Comparison of ENCODE assay signal across 8 cellular contexts in the genomic region with DNA sequence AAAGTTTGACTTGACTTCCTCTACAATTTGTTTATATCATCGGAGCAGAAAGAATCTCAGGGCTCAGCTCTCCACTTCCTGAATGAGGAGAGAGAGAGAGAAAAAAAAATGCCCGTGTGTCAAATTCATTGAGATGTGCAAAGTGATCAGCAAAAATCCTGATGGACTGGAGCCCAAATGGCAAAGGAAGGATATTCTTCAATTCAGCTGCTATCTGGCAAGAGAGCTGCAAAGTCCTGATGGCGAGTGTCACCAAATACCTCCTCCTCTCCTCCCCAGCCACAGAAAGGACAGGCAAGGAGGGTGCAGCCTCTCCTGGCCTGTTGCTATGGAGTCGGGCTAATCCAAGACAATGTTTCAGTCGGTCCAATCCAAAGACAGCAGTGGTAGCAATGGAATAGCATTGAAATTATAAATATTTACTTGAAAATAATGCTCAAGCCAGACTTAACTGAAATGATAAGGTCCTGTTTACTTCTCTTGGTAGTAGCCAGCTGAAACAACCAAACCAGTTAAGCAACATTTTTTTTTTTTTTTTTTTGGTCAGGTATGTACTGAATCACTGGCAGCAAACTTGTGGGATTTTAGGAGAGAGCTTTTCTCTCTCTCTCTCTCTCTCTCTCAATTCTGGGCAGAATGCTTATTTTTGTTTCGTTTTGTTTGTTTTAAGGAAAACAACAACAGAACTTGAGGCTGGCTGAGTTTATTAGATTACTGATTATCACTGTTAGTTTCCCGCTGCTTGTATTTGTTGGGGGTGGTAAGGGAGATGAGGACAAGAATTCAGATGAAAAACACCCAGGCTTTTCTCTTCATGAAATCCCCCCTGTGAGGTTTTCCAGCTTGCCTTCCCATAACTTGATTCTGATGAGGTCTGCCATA.
DNase-seq lines count a peak whose midpoint lies in the region; ATAC-seq, FAIRE-seq and TF ChIP-seq lines count a peak whose summit lies in the region.

No MANE protein-coding gene starts in this region.

- CTCF ChIA-PET in H1 (lab: Charles Lee; ENCODE audit: partially characterized antibody), result interaction anchor here (0.7 to 4.9 kb wide), 15 partner anchors 9 to 289 kb away, joined by 3 to 23 read pairs (median 3); no protein-coding TSS in a partner anchor

- H3K4me3 ChIP-seq in H1 (ENCODE audit: extremely low read depth in 1 of 4, insufficient read depth in 2 of 4, low read depth in 3 of 4, low read length in 4 of 4), result peak overlapping the region in 1 of 4 experiments; percentile 25; a peak in 3 of 8 replicates
- H3K4me3 ChIP-seq in muscle layer of duodenum (ENCODE audit: low read depth in 1 of 2, low read length in 2 of 2), result peak overlapping the region; percentile 26 to 44

- TF ChIP-seq EP300 in H1 (IDR thresholded peaks at IDR 0.05; ENCODE audit: borderline replicate concordance in 1 of 2, low read depth in 2 of 2, low read length in 2 of 2), result no peak; a peak in 1 of 3 replicates

- H2BK20ac ChIP-seq in H9 (ENCODE audit: low read depth, low read length, poor library complexity, severe bottlenecking), result no peak overlapping the region
- H2BK20ac ChIP-seq in H1 (ENCODE audit: low read length), result peak overlapping the region; percentile 99

- peak overlapping the region; percentile 85 for H3K18ac ChIP-seq in H9 (ENCODE audit: insufficient read length, low read depth, low read length)
- peak overlapping the region; percentile 79; the same call in 1 of the 2 replicates for H3K18ac ChIP-seq in H1 (ENCODE audit: extremely low read depth, low read length)

- no peak overlapping the region for H2AK5ac ChIP-seq in H9 (ENCODE audit: insufficient read length, low read length)
- H2AK5ac ChIP-seq in H1 (ENCODE audit: low read depth, low read length), result no peak overlapping the region

- H4K5ac ChIP-seq in H9 (ENCODE audit: insufficient read length, low read depth, low read length) (no peak overlapping the region), H1 (ENCODE audit: insufficient read length, low read depth, low read length) (peak overlapping the region; percentile 81)

- no peaks in the 10 kb centered on the region for H3K79me1 ChIP-seq in H9 (ENCODE audit: insufficient read depth, low read depth, low read length, poor library complexity, severe bottlenecking)
- no peaks in the 10 kb centered on the region for H3K79me1 ChIP-seq in H1 (ENCODE audit: low read depth, low read length)

- H3K56ac ChIP-seq in H9 (ENCODE audit: insufficient read length, low read depth, low read length), result no peak overlapping the region
- no peak overlapping the region for H3K56ac ChIP-seq in H1 (replicated peaks; ENCODE audit: insufficient read length, low read depth, low read length)

- H3K9me3 ChIP-seq in H9 (ENCODE audit: control insufficient read depth, low read depth, low read length) (no peaks in the 10 kb centered on the region), H1 (ENCODE audit: insufficient read depth in 2 of 2, low read depth in 1 of 2, low read length in 1 of 2) (no peaks in the 10 kb centered on the region), muscle layer of duodenum (ENCODE audit: control insufficient read depth in 1 of 2, low read length in 2 of 2) (no peaks in the 10 kb centered on the region)

- no peak overlapping the region for H4K8ac ChIP-seq in H9 (replicated peaks; ENCODE audit: insufficient read length, low read depth, low read length)
- no peak overlapping the region for H4K8ac ChIP-seq in H1 (ENCODE audit: extremely low read depth, insufficient read depth, low read length)

- H3K27ac ChIP-seq in H9 (ENCODE audit: insufficient read length, low read depth, low read length) (peak overlapping the region; percentile 95), H1 (ENCODE audit: low read depth, low read length) (peak overlapping the region; percentile 86), muscle layer of duodenum (ENCODE audit: low read length) (peak overlapping the region; percentile 67)

- peak overlapping the region; percentile 37 to 66 for H3K4me3 Mint-ChIP-seq in H9

- H3K4me1 ChIP-seq in H9 (ENCODE audit: insufficient read depth, low read length) (peaks cover 5% of the 10 kb centered on the region; the same call in 1 of the 2 replicates), H1 (replicated peaks in 1 of 4; ENCODE audit: control insufficient read depth in 3 of 4, insufficient read depth in 4 of 4, low read length in 3 of 4) (peaks cover 7 to 31% (median 15%) of the 10 kb centered on the region in 4 experiments; a peak in 6 of 7 replicates), muscle layer of duodenum (ENCODE audit: control insufficient read depth in 1 of 2, insufficient read depth in 2 of 2, low read length in 2 of 2) (peaks cover 10 to 21% of the 10 kb centered on the region in 2 donors)

- H3K79me2 ChIP-seq in H9 (ENCODE audit: insufficient read depth, low read length), result no peaks in the 10 kb centered on the region
- no peaks in the 10 kb centered on the region for H3K79me2 ChIP-seq in H1 (ENCODE audit: control insufficient read depth in 1 of 2, insufficient read depth in 2 of 2, low read length in 2 of 2)

- POLR2A ChIA-PET in H1 (lab: Charles Lee; ENCODE audit: partially characterized antibody), result interaction anchor here (0.6 to 1.9 kb wide), 8 partner anchors 9 to 300 kb away, joined by 3 to 6 read pairs (median 3); no protein-coding TSS in a partner anchor

- H3K36me3 Mint-ChIP-seq in H9 (ENCODE audit: insufficient read depth in 1 of 3, low read depth in 3 of 3), result no peaks in the 10 kb centered on the region

- H4K20me1 ChIP-seq in H9 (ENCODE audit: control insufficient read depth, insufficient read depth, insufficient read length) (no peaks in the 10 kb centered on the region), H1 (replicated peaks in 1 of 2; ENCODE audit: control insufficient read depth in 1 of 2, insufficient read depth in 2 of 2, low read length in 2 of 2) (no peaks in the 10 kb centered on the region)

- H4K91ac ChIP-seq in H9 (ENCODE audit: insufficient read length, low read depth, low read length) (no peak overlapping the region), H1 (replicated peaks; ENCODE audit: insufficient read length, low read length) (peak overlapping the region; percentile 91)

- H2AFZ ChIP-seq in H9 (ENCODE audit: low read length) (no peak overlapping the region), H1 (ENCODE audit: low read length) (no peak overlapping the region)

- DNase-seq in AG09319 (ENCODE audit: extremely low read depth, low read depth) (peak; percentile 70), H9 (peak; percentile 62), SK-N-DZ (ENCODE audit: low spot score) (peak; percentile 92), H1 (ENCODE audit: low read depth in 1 of 2, low spot score in 2 of 2) (no peak)

- no peaks in the 10 kb centered on the region; a peak in 1 of 5 replicates for H3K9me3 Mint-ChIP-seq in H9

- ATAC-seq in HG02840 (IDR thresholded peaks at IDR 0.05; ENCODE audit: low FRiP score, unreplicated experiment), result no peak
- ATAC-seq in HG03439 (IDR thresholded peaks at IDR 0.05; ENCODE audit: unreplicated experiment), result no peak
- no peak for ATAC-seq in GM19455 (IDR thresholded peaks at IDR 0.05; ENCODE audit: unreplicated experiment)

- peak overlapping the region; percentile 92 for H2BK5ac ChIP-seq in H9 (ENCODE audit: insufficient read length, low read length)
- H2BK5ac ChIP-seq in H1 (ENCODE audit: low read depth, low read length), result peak overlapping the region; percentile 98

- TF ChIP-seq CTCF in AG09319 (IDR thresholded peaks at IDR 0.05; ENCODE audit: low read depth, low read length) (no peak), H9 (conservative IDR thresholded peaks at IDR 0.05) (no peak), H1 (IDR thresholded peaks at IDR 0.05; ENCODE audit: control extremely low read depth in 1 of 3, insufficient read depth in 1 of 3, low read depth in 1 of 3, low read length in 3 of 3) (no peak)

- peak overlapping the region; percentile 96 to 99 (median 99) for H3K27ac Mint-ChIP-seq in H9

- H3K23ac ChIP-seq in H9 (ENCODE audit: insufficient read length, low read depth, low read length) (no peak overlapping the region), H1 (ENCODE audit: insufficient read length) (no peak overlapping the region)

- TF ChIP-seq POLR2A in H1 (IDR thresholded peaks at IDR 0.05; ENCODE audit: control extremely low read depth in 1 of 2, low read depth in 2 of 2, low read length in 2 of 2), result no peak

- H3K4ac ChIP-seq in H9 (ENCODE audit: low read depth, low read length), result no peak overlapping the region
- no peak overlapping the region for H3K4ac ChIP-seq in H1 (replicated peaks; ENCODE audit: insufficient read length, low read depth, low read length)

- H3K27me3 Mint-ChIP-seq in H9 (ENCODE audit: low read depth), result no peaks in the 10 kb centered on the region

- H3K14ac ChIP-seq in H9 (ENCODE audit: insufficient read depth, low read length) (peak overlapping the region; percentile 72; the same call in 1 of the 2 replicates), H1 (ENCODE audit: insufficient read length) (no peak overlapping the region)

- no peak for TF ChIP-seq RAD21 in H1 (IDR thresholded peaks at IDR 0.05 in 1 of 2, conservative IDR thresholded peaks at IDR 0.05 in 1 of 2; ENCODE audit: low read depth in 2 of 2, low read length in 2 of 2)

- H3K23me2 ChIP-seq in H9 (ENCODE audit: insufficient read length, low read depth, low read length, poor library complexity, severe bottlenecking) (no peaks in the 10 kb centered on the region), H1 (ENCODE audit: low read depth, low read length) (no peaks in the 10 kb centered on the region)

- peaks cover 67 to 70% of the 10 kb centered on the region in 2 experiments for H3K4me1 Mint-ChIP-seq in H9

- no CpG with 5 or more reads among the region's 7 CpGs for WGBS in H9 (ENCODE audit: extremely low coverage, insufficient read length, low lambda C conversion rate)
- 18% methylated on average over 7 of the region's 7 CpGs; no CpG with 5 or more reads in 1 of the 2 experiments for WGBS in H1 (ENCODE audit: extremely low coverage in 1 of 2, insufficient coverage in 1 of 2, insufficient read length in 1 of 2, insufficient replicate concordance in 2 of 2, low coverage in 1 of 2, low lambda C conversion rate in 2 of 2, missing lambda C conversion rate in 1 of 2), 2 experiments

- H3T11ph ChIP-seq in H9 (ENCODE audit: low read length), result peak overlapping the region; percentile 96

- H3K27me3 ChIP-seq in H9 (ENCODE audit: insufficient read depth, low read length) (no peaks in the 10 kb centered on the region), H1 (replicated peaks in 1 of 4; ENCODE audit: control insufficient read depth in 3 of 4, extremely low read depth in 1 of 4, insufficient read depth in 3 of 4, low read length in 3 of 4) (no peaks in the 10 kb centered on the region), muscle layer of duodenum (ENCODE audit: low read depth, low read length) (no peaks in the 10 kb centered on the region)

- peak overlapping the region; percentile 65 for H2BK120ac ChIP-seq in H9 (ENCODE audit: low read depth, low read length, poor library complexity, severe bottlenecking)
- H2BK120ac ChIP-seq in H1 (replicated peaks; ENCODE audit: low read depth, low read length), result peak overlapping the region; percentile 92

- peak overlapping the region; percentile 26 for H3K9ac ChIP-seq in H9 (ENCODE audit: extremely low read depth, insufficient read length, low read length)
- H3K9ac ChIP-seq in H1 (replicated peaks in 1 of 4; ENCODE audit: extremely low read depth in 1 of 4, low read depth in 3 of 4, low read length in 3 of 4), result peak overlapping the region in 3 of 4 experiments; percentile 4 to 43 (median 16); a peak in 2 of 7 replicates

- H2BK15ac ChIP-seq in H9 (ENCODE audit: low read depth, low read length), result no peak overlapping the region; the same call in 1 of the 2 replicates
- H2BK15ac ChIP-seq in H1 (ENCODE audit: low read length), result no peak overlapping the region

- H3K4me2 ChIP-seq in H9 (ENCODE audit: insufficient read depth, insufficient read length, low read length) (peak overlapping the region; percentile 33), H1 (ENCODE audit: insufficient read depth in 1 of 2, low read depth in 2 of 2, low read length in 2 of 2) (peak overlapping the region; percentile 41 to 51)

- H3K36me3 ChIP-seq in H1 (ENCODE audit: control insufficient read depth in 2 of 4, insufficient read depth in 4 of 4, low read length in 3 of 4), result no peaks in the 10 kb centered on the region
- H3K36me3 ChIP-seq in muscle layer of duodenum (ENCODE audit: control insufficient read depth in 1 of 2, insufficient read depth in 2 of 2, low read length in 2 of 2), result peaks cover 0 to 5% of the 10 kb centered on the region in 2 donors

- peak; percentile 24 for FAIRE-seq in H1 (lab: Jason Lieb, UNC)

- H2BK12ac ChIP-seq in H9 (ENCODE audit: insufficient read length, low read depth, low read length), result peak overlapping the region; percentile 47
- H2BK12ac ChIP-seq in H1 (ENCODE audit: low read depth, low read length), result peak overlapping the region; percentile 99

Comparison
In these comparisons a context has a peak if more than half of its experiments do, and no peak if none do; other contexts are left out.
1. DNase-seq: peak in AG09319 (single experiment), H9 (single experiment) and SK-N-DZ (single experiment); none in H1 (0 of 2).
2. Peak in every context shown above with its lines, with median percentiles within 50 percentile points of each other: H3K27ac ChIP-seq.